Comparison of ENCODE assay signal across 4 cellular contexts in genomic region chr10:23467548-23467947, GRCh38.
"Had no signal": no experiment of that assay in that cellular context is flagged by ENCODE, and none has a peak within 500 bp of the region (broad histone marks: within the 10 kb centered on the region; RNA-seq: fewer than 3 reads in every experiment).

No MANE protein-coding gene starts in this region.

- DNase-seq: H9, IMR-90 had no signal

- H3K27ac Mint-ChIP-seq: GM23338, H9 had no signal

- H3K9me3 Mint-ChIP-seq: GM23338, H9 had no signal

- ATAC-seq: GM23338, K562 had no signal

- H3K4me3 Mint-ChIP-seq: GM23338, H9 had no signal
